ENCODE assay signal across 1 cellular context in the genomic region with DNA sequence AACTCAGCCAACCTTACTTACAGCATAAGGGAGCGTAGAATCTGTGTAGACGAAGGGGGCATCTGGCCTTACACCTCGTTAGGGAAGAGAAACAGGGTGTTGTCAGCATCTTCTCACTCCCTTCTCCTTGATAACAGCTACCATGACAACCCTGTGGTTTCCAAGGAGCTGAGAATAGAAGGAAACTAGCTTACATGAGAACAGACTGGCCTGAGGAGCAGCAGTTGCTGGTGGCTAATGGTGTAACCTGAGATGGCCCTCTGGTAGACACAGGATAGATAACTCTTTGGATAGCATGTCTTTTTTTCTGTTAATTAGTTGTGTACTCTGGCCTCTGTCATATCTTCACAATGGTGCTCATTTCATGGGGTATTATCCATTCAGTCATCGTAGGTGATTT.
TF ChIP-seq lines count a peak whose summit lies in the region.

No MANE protein-coding gene starts in this region.

TF ChIP-seq in IMR-90, 13 proteins besides CTCF, POLR2A, EP300 and RAD21:
- TF ChIP-seq RFX5 (IDR thresholded peaks at IDR 0.05; ENCODE audit: low read depth, low read length): no peak
- TF ChIP-seq FOS (IDR thresholded peaks at IDR 0.05; ENCODE audit: low read depth, low read length): no peak
- no peak for TF ChIP-seq MAFK (IDR thresholded peaks at IDR 0.05; ENCODE audit: low read depth, low read length)
- TF ChIP-seq SMC3 (IDR thresholded peaks at IDR 0.05; ENCODE audit: low read depth, low read length): no peak
- TF ChIP-seq RCOR1 (IDR thresholded peaks at IDR 0.05; ENCODE audit: insufficient replicate concordance, low read length): no peak
- TF ChIP-seq BHLHE40 (IDR thresholded peaks at IDR 0.05; ENCODE audit: low read depth, low read length): no peak
- TF ChIP-seq NFE2L2 (IDR thresholded peaks at IDR 0.05; ENCODE audit: low read depth, low read length): no peak
- no peak for TF ChIP-seq CEBPB (IDR thresholded peaks at IDR 0.05; ENCODE audit: low read depth, low read length)
- TF ChIP-seq USF2 (IDR thresholded peaks at IDR 0.05; ENCODE audit: low read depth, low read length): no peak
- no peak for TF ChIP-seq CHD1 (IDR thresholded peaks at IDR 0.05; ENCODE audit: low read depth, low read length)
- TF ChIP-seq MXI1 (IDR thresholded peaks at IDR 0.05; ENCODE audit: borderline replicate concordance, low read depth, low read length): no peak
- no peak for TF ChIP-seq MAZ (IDR thresholded peaks at IDR 0.05; ENCODE audit: borderline replicate concordance, low read depth, low read length)
- TF ChIP-seq, protein P1, sequence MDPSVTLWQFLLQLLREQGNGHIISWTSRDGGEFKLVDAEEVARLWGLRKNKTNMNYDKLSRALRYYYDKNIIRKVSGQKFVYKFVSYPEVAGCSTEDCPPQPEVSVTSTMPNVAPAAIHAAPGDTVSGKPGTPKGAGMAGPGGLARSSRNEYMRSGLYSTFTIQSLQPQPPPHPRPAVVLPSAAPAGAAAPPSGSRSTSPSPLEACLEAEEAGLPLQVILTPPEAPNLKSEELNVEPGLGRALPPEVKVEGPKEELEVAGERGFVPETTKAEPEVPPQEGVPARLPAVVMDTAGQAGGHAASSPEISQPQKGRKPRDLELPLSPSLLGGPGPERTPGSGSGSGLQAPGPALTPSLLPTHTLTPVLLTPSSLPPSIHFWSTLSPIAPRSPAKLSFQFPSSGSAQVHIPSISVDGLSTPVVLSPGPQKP (IDR thresholded peaks at IDR 0.05; ENCODE audit: borderline replicate concordance, low read depth, low read length): no peak
